In genomic region chr17:35766903-35767510, GRCh38 we compare ENCODE assay signal across 8 cellular contexts. TPM values are rescaled to one million over a fixed set of nuclear protein-coding genes. Genes with fewer than 3 reads are reported as not detected.
DNase-seq lines count a peak whose midpoint lies in the region; ATAC-seq, FAIRE-seq and TF ChIP-seq lines count a peak whose summit lies in the region.

No MANE protein-coding gene starts in this region.

- FAIRE-seq in H1 (lab: Jason Lieb, UNC), result no peak

- H4K8ac ChIP-seq in H1 (ENCODE audit: extremely low read depth, insufficient read depth, low read length) (peak overlapping the region; percentile 53; the same call in 1 of the 2 replicates), trophoblast cell (ENCODE audit: low read depth, low read length) (no peak overlapping the region)

- WGBS in H1 (ENCODE audit: extremely low coverage in 1 of 2, insufficient coverage in 1 of 2, insufficient read length in 1 of 2, insufficient replicate concordance in 2 of 2, low coverage in 1 of 2, low lambda C conversion rate in 2 of 2, missing lambda C conversion rate in 1 of 2), 2 experiments, result 84% methylated on average over 7 of the region's 7 CpGs; no CpG with 5 or more reads in 1 of the 2 experiments
- WGBS in trophoblast cell (ENCODE audit: extremely low coverage, insufficient coverage, insufficient read length), result no CpG with 5 or more reads among the region's 7 CpGs

- H3K27me3 ChIP-seq in PC-9 (ENCODE audit: insufficient read depth, low read depth) (peaks cover 37% of the 10 kb centered on the region), H1 (replicated peaks in 1 of 4; ENCODE audit: control insufficient read depth in 3 of 4, extremely low read depth in 1 of 4, insufficient read depth in 3 of 4, low read length in 3 of 4) (peaks cover 0 to 3% (median 1%) of the 10 kb centered on the region in 4 experiments; a peak in 3 of 7 replicates), trophoblast cell (ENCODE audit: insufficient read depth, low read length) (no peaks in the 10 kb centered on the region)

- H3K4me2 ChIP-seq in PC-9 (no peak overlapping the region), H1 (ENCODE audit: insufficient read depth in 1 of 2, low read depth in 2 of 2, low read length in 2 of 2) (no peak overlapping the region), trophoblast cell (ENCODE audit: low read length) (no peak overlapping the region)

- no peak overlapping the region for H4K5ac ChIP-seq in H1 (ENCODE audit: insufficient read length, low read depth, low read length)

- no peak for DNase-seq in AG09309 (ENCODE audit: low read depth)
- DNase-seq in GM12864 (ENCODE audit: low read depth), result no peak
- peak in 1 of 2 experiments; percentile 44 for DNase-seq in PC-9
- no peak for DNase-seq in H1 (ENCODE audit: low read depth in 1 of 2, low spot score in 2 of 2)
- peak in 1 of 2 donors; percentile 51 for DNase-seq in trophoblast cell
- no peak for DNase-seq in middle frontal gyrus (ENCODE audit: extremely low spot score, low spot score)

- no peak overlapping the region for H4K91ac ChIP-seq in H1 (replicated peaks; ENCODE audit: insufficient read length, low read length)
- H4K91ac ChIP-seq in trophoblast cell (ENCODE audit: low read depth, low read length), result peak overlapping the region; percentile 4

- H3K4me3 ChIP-seq in AG09309 (ENCODE audit: control insufficient read depth, low read depth, low read length) (no peak overlapping the region), GM12864 (ENCODE audit: low read depth, low read length) (no peak overlapping the region), PC-9 (no peak overlapping the region), H1 (ENCODE audit: extremely low read depth in 1 of 4, insufficient read depth in 2 of 4, low read depth in 3 of 4, low read length in 4 of 4) (no peak overlapping the region), trophoblast cell (ENCODE audit: low read depth, low read length) (no peak overlapping the region)

- no peaks in the 10 kb centered on the region for H3K9me3 ChIP-seq in PC-9 (ENCODE audit: insufficient read depth, low read depth)
- H3K9me3 ChIP-seq in H1 (ENCODE audit: insufficient read depth in 2 of 2, low read depth in 1 of 2, low read length in 1 of 2), result no peaks in the 10 kb centered on the region; a peak in 1 of 4 replicates
- no peaks in the 10 kb centered on the region for H3K9me3 ChIP-seq in trophoblast cell (ENCODE audit: insufficient read depth, low read depth, low read length)

- H3K4ac ChIP-seq in H1 (replicated peaks; ENCODE audit: insufficient read length, low read depth, low read length) (no peak overlapping the region), trophoblast cell (ENCODE audit: low read depth, low read length) (no peak overlapping the region)

- peak; percentile 70 for TF ChIP-seq CTCF in AG09309 (IDR thresholded peaks at IDR 0.05; ENCODE audit: control insufficient read depth, insufficient read depth, low read depth, low read length, missing control alignments)
- TF ChIP-seq CTCF in GM12864 (IDR thresholded peaks at IDR 0.05; ENCODE audit: low read depth, low read length, missing control alignments), result peak; percentile 44
- TF ChIP-seq CTCF in PC-9 (conservative IDR thresholded peaks at IDR 0.05), result peak; percentile 77
- peak in 2 of 3 experiments; percentile 25 to 50; a peak in 3 of 4 replicates for TF ChIP-seq CTCF in H1 (IDR thresholded peaks at IDR 0.05; ENCODE audit: control extremely low read depth in 1 of 3, insufficient read depth in 1 of 3, low read depth in 1 of 3, low read length in 3 of 3)

- H4K20me1 ChIP-seq in PC-9 (ENCODE audit: insufficient read depth) (no peaks in the 10 kb centered on the region), H1 (replicated peaks in 1 of 2; ENCODE audit: control insufficient read depth in 1 of 2, insufficient read depth in 2 of 2, low read length in 2 of 2) (no peaks in the 10 kb centered on the region)

- no peak for ATAC-seq in GM21390 (IDR thresholded peaks at IDR 0.05; ENCODE audit: unreplicated experiment)
- ATAC-seq in GM19324 (IDR thresholded peaks at IDR 0.05; ENCODE audit: low FRiP score, unreplicated experiment), result no peak

- H3K79me2 ChIP-seq in PC-9 (ENCODE audit: low read depth) (no peaks in the 10 kb centered on the region), H1 (ENCODE audit: control insufficient read depth in 1 of 2, insufficient read depth in 2 of 2, low read length in 2 of 2) (no peaks in the 10 kb centered on the region), trophoblast cell (ENCODE audit: control insufficient read depth, insufficient read depth, low read length, poor library complexity) (no peaks in the 10 kb centered on the region)

- no peak overlapping the region for H4K12ac ChIP-seq in trophoblast cell (ENCODE audit: low read depth, low read length)

- H2BK120ac ChIP-seq in H1 (replicated peaks; ENCODE audit: low read depth, low read length), result no peak overlapping the region
- no peak overlapping the region for H2BK120ac ChIP-seq in trophoblast cell (ENCODE audit: insufficient read depth, low read length, poor library complexity)

- peak; percentile 36 to 53; a peak in 3 of 4 replicates for TF ChIP-seq RAD21 in H1 (IDR thresholded peaks at IDR 0.05 in 1 of 2, conservative IDR thresholded peaks at IDR 0.05 in 1 of 2; ENCODE audit: low read depth in 2 of 2, low read length in 2 of 2)

- no peaks in the 10 kb centered on the region for H3F3A ChIP-seq in PC-9 (ENCODE audit: insufficient read depth, low read depth)

- H2BK12ac ChIP-seq in H1 (ENCODE audit: low read depth, low read length) (no peak overlapping the region), trophoblast cell (ENCODE audit: low read length) (no peak overlapping the region)

- H3K79me1 ChIP-seq in H1 (ENCODE audit: low read depth, low read length) (no peaks in the 10 kb centered on the region), trophoblast cell (ENCODE audit: low read length) (peaks cover 2% of the 10 kb centered on the region)

- H3K23me2 ChIP-seq in H1 (ENCODE audit: low read depth, low read length), result no peaks in the 10 kb centered on the region

- H2BK20ac ChIP-seq in H1 (ENCODE audit: low read length), result no peak overlapping the region

- H2BK5ac ChIP-seq in H1 (ENCODE audit: low read depth, low read length), result no peak overlapping the region
- no peak overlapping the region for H2BK5ac ChIP-seq in trophoblast cell (ENCODE audit: low read depth, low read length, poor library complexity)

- no peak for TF ChIP-seq EP300 in H1 (IDR thresholded peaks at IDR 0.05; ENCODE audit: borderline replicate concordance in 1 of 2, low read depth in 2 of 2, low read length in 2 of 2)

- CTCF ChIA-PET in PC-9 (lab: Charles Lee) (interaction anchor here (0.6 to 1.1 kb wide), 3 partner anchors 18 to 75 kb away, joined by 3 to 6 read pairs (median 3); partner anchors contain the start of gene TAF15), H1 (lab: Charles Lee; ENCODE audit: partially characterized antibody) (interaction anchor here (0.6 to 13.0 kb wide), 8 partner anchors 14 to 1730 kb away, joined by 3 to 247 read pairs (median 28); partner anchors contain the start of genes MMP28 and TAF15)

- H3K23ac ChIP-seq in H1 (ENCODE audit: insufficient read length), result no peak overlapping the region
- no peak overlapping the region for H3K23ac ChIP-seq in trophoblast cell (ENCODE audit: low read length)

- H3K4me1 ChIP-seq in PC-9 (replicated peaks; ENCODE audit: insufficient read depth) (no peaks in the 10 kb centered on the region), H1 (replicated peaks in 1 of 4; ENCODE audit: control insufficient read depth in 3 of 4, insufficient read depth in 4 of 4, low read length in 3 of 4) (peaks cover 3 to 15% (median 7%) of the 10 kb centered on the region in 4 experiments; a peak in 6 of 7 replicates), trophoblast cell (ENCODE audit: control insufficient read depth in 1 of 2, insufficient read depth in 2 of 2, low read length in 2 of 2) (peaks cover 15 to 24% of the 10 kb centered on the region in 2 experiments)

- no peaks in the 10 kb centered on the region for H3K9me2 ChIP-seq in PC-9 (ENCODE audit: insufficient read depth)

- H3K9ac ChIP-seq in H1 (replicated peaks in 1 of 4; ENCODE audit: extremely low read depth in 1 of 4, low read depth in 3 of 4, low read length in 3 of 4), result no peak overlapping the region
- no peak overlapping the region for H3K9ac ChIP-seq in trophoblast cell (ENCODE audit: low read length)

- H3K18ac ChIP-seq in H1 (ENCODE audit: extremely low read depth, low read length) (no peak overlapping the region), trophoblast cell (ENCODE audit: low read length) (no peak overlapping the region)

- H3K14ac ChIP-seq in H1 (ENCODE audit: insufficient read length), result no peak overlapping the region
- no peak overlapping the region for H3K14ac ChIP-seq in trophoblast cell (ENCODE audit: low read length)

- no peak overlapping the region for H2BK15ac ChIP-seq in H1 (ENCODE audit: low read length)

- intact Hi-C loops in PC-9 (cut with micrococcal nuclease; ENCODE audit: unreplicated experiment), result loop anchor here (1.0 kb wide), 1 partner anchor 37 kb away; no protein-coding TSS in a partner anchor

- H2AFZ ChIP-seq in PC-9, result no peak overlapping the region
- H2AFZ ChIP-seq in H1 (ENCODE audit: low read length), result no peak overlapping the region
- no peak overlapping the region for H2AFZ ChIP-seq in trophoblast cell (ENCODE audit: insufficient read depth, low read length, poor library complexity)

- no peak overlapping the region for H3K56ac ChIP-seq in H1 (replicated peaks; ENCODE audit: insufficient read length, low read depth, low read length)

- no TSS peak for BruUV-seq in PC-9 (replicated peaks; lab: Mats Ljungman, UMichigan)

- TF ChIP-seq POLR2A in H1 (IDR thresholded peaks at IDR 0.05; ENCODE audit: control extremely low read depth in 1 of 2, low read depth in 2 of 2, low read length in 2 of 2), result no peak

- no peaks in the 10 kb centered on the region for H3K36me3 ChIP-seq in PC-9 (ENCODE audit: low read depth)
- no peaks in the 10 kb centered on the region for H3K36me3 ChIP-seq in H1 (ENCODE audit: control insufficient read depth in 2 of 4, insufficient read depth in 4 of 4, low read length in 3 of 4)
- H3K36me3 ChIP-seq in trophoblast cell (ENCODE audit: control insufficient read depth in 1 of 2, insufficient read depth in 2 of 2, low read length in 2 of 2), result no peaks in the 10 kb centered on the region

- no peak overlapping the region for H3K27ac ChIP-seq in PC-9
- no peak overlapping the region for H3K27ac ChIP-seq in H1 (ENCODE audit: low read depth, low read length)
- H3K27ac ChIP-seq in trophoblast cell (ENCODE audit: low read depth, low read length), result no peak overlapping the region

- POLR2A ChIA-PET in PC-9 (lab: Charles Lee; ENCODE audit: unreplicated experiment) (interaction anchor here (1.3 kb wide), 1 partner anchor 42 kb away, joined by 5 read pairs; the partner anchor contains the start of gene TAF15), H1 (lab: Charles Lee; ENCODE audit: partially characterized antibody) (interaction anchor here (1.0 to 1.3 kb wide), 2 partner anchors 10 to 41 kb away, joined by 3 to 7 read pairs; partner anchors contain the start of gene TAF15)

- H2AK5ac ChIP-seq in H1 (ENCODE audit: low read depth, low read length), result no peak overlapping the region
- H2AK5ac ChIP-seq in trophoblast cell (ENCODE audit: low read length), result no peak overlapping the region

RNA-seq across cellular contexts. Expression of gene C17orf50, which starts 6.3 kb away (rescaled TPM):
- total RNA-seq in PC-9 (2021), result not detected in 2 replicates
- not detected in 2 replicates for total RNA-seq in H1 (2021; fragmentation: NEBNext Ultra II Directional; extraction: Animal tissue kit (Norgen Biotek cat#: 25700))
- 0.08 and 0.12 TPM in 2 replicates for polyA plus RNA-seq in H1 (2011; rRNA removed)
- not detected for polyA plus RNA-seq in H1 (2011; cell fraction: cytosol; rRNA removed)
- polyA plus RNA-seq in H1 (2011; cell fraction: nucleus; rRNA removed), result 0.26 TPM
- polyA plus RNA-seq in H1 (2012, experiment 1 of 2), result not detected in 4 replicates
- polyA plus RNA-seq in H1 (2012, experiment 2 of 2), result not detected
- 0.06 TPM for polyA plus RNA-seq in H1 (2013, experiment 1 of 2)
- polyA plus RNA-seq in H1 (2013, experiment 2 of 2), result 0.06 TPM
- polyA minus RNA-seq in H1 (2011; rRNA and poly(A)+ RNA removed), result not detected in 2 replicates
- polyA minus RNA-seq in H1 (2011; cell fraction: cytosol; rRNA and poly(A)+ RNA removed), result not detected
- polyA minus RNA-seq in H1 (2011; cell fraction: nucleus; rRNA and poly(A)+ RNA removed), result 0.70 TPM
- polyA plus RNA-seq in trophoblast cell (2013), result 0.05 TPM in 1 of 2 replicates, not detected in the other

RNA-seq across cellular contexts. Expression of gene GAS2L2, which starts 14.0 kb away (rescaled TPM):
- total RNA-seq in PC-9 (2021), result not detected in 2 replicates
- 0.13 TPM in 1 of 2 replicates, not detected in the other for total RNA-seq in H1 (2021; fragmentation: NEBNext Ultra II Directional; extraction: Animal tissue kit (Norgen Biotek cat#: 25700))
- polyA plus RNA-seq in H1 (2011; rRNA removed), result 0.09 TPM in 2 replicates
- polyA plus RNA-seq in H1 (2011; cell fraction: cytosol; rRNA removed), result 0.12 TPM
- polyA plus RNA-seq in H1 (2011; cell fraction: nucleus; rRNA removed), result 0.20 TPM
- polyA plus RNA-seq in H1 (2012, experiment 1 of 2), result 0.15 to 0.18 TPM (median 0.17 TPM) in 3 of 4 replicates, not detected in the other
- not detected for polyA plus RNA-seq in H1 (2012, experiment 2 of 2)
- polyA plus RNA-seq in H1 (2013, experiment 1 of 2), result 0.06 TPM
- polyA plus RNA-seq in H1 (2013, experiment 2 of 2), result not detected
- 0.06 TPM in 1 of 2 replicates, not detected in the other for polyA minus RNA-seq in H1 (2011; rRNA and poly(A)+ RNA removed)
- polyA minus RNA-seq in H1 (2011; cell fraction: cytosol; rRNA and poly(A)+ RNA removed), result not detected
- polyA minus RNA-seq in H1 (2011; cell fraction: nucleus; rRNA and poly(A)+ RNA removed), result 0.30 TPM
- polyA plus RNA-seq in trophoblast cell (2013), result 0.01 TPM in 1 of 2 replicates, not detected in the other

RNA-seq across cellular contexts. Expression of gene MMP28, which starts 28.4 kb away (rescaled TPM):
- 2.8 and 6.4 TPM in 2 replicates for total RNA-seq in PC-9 (2021)
- total RNA-seq in H1 (2021; fragmentation: NEBNext Ultra II Directional; extraction: Animal tissue kit (Norgen Biotek cat#: 25700)), result not detected in 2 replicates
- 0.06 TPM in 1 of 2 replicates, not detected in the other for polyA plus RNA-seq in H1 (2011; rRNA removed)
- polyA plus RNA-seq in H1 (2011; cell fraction: cytosol; rRNA removed), result not detected
- not detected for polyA plus RNA-seq in H1 (2011; cell fraction: nucleus; rRNA removed)
- polyA plus RNA-seq in H1 (2012, experiment 1 of 2), result not detected in 4 replicates
- not detected for polyA plus RNA-seq in H1 (2012, experiment 2 of 2)
- 0.08 TPM for polyA plus RNA-seq in H1 (2013, experiment 1 of 2)
- polyA plus RNA-seq in H1 (2013, experiment 2 of 2), result not detected
- polyA minus RNA-seq in H1 (2011; rRNA and poly(A)+ RNA removed), result not detected in 2 replicates
- not detected for polyA minus RNA-seq in H1 (2011; cell fraction: cytosol; rRNA and poly(A)+ RNA removed)
- 1.4 TPM for polyA minus RNA-seq in H1 (2011; cell fraction: nucleus; rRNA and poly(A)+ RNA removed)
- polyA plus RNA-seq in trophoblast cell (2013), result 10.9 and 11.5 TPM in 2 replicates

RNA-seq across cellular contexts. Expression of gene RASL10B, which starts 35.6 kb away (rescaled TPM):
- total RNA-seq in PC-9 (2021), result 0.11 and 0.20 TPM in 2 replicates
- total RNA-seq in H1 (2021; fragmentation: NEBNext Ultra II Directional; extraction: Animal tissue kit (Norgen Biotek cat#: 25700)), result 21.6 and 22.8 TPM in 2 replicates
- 17.5 and 21.8 TPM in 2 replicates for polyA plus RNA-seq in H1 (2011; rRNA removed)
- 14.8 TPM for polyA plus RNA-seq in H1 (2011; cell fraction: cytosol; rRNA removed)
- polyA plus RNA-seq in H1 (2011; cell fraction: nucleus; rRNA removed), result 17.0 TPM
- 13.2 to 21.4 TPM (median 17.0 TPM) in 4 replicates for polyA plus RNA-seq in H1 (2012, experiment 1 of 2)
- 18.3 TPM for polyA plus RNA-seq in H1 (2012, experiment 2 of 2)
- 10.4 TPM for polyA plus RNA-seq in H1 (2013, experiment 1 of 2)
- 9.6 TPM for polyA plus RNA-seq in H1 (2013, experiment 2 of 2)
- 16.7 and 18.6 TPM in 2 replicates for polyA minus RNA-seq in H1 (2011; rRNA and poly(A)+ RNA removed)
- polyA minus RNA-seq in H1 (2011; cell fraction: cytosol; rRNA and poly(A)+ RNA removed), result 18.7 TPM
- polyA minus RNA-seq in H1 (2011; cell fraction: nucleus; rRNA and poly(A)+ RNA removed), result 20.7 TPM
- 5.6 and 5.9 TPM in 2 replicates for polyA plus RNA-seq in trophoblast cell (2013)

RNA-seq across cellular contexts. Expression of gene TAF15, which starts 42.3 kb away (rescaled TPM):
- total RNA-seq in PC-9 (2021), result 187 and 202 TPM in 2 replicates
- 323 and 338 TPM in 2 replicates for total RNA-seq in H1 (2021; fragmentation: NEBNext Ultra II Directional; extraction: Animal tissue kit (Norgen Biotek cat#: 25700))
- polyA plus RNA-seq in H1 (2011; rRNA removed), result 62.8 and 80.1 TPM in 2 replicates
- polyA plus RNA-seq in H1 (2011; cell fraction: cytosol; rRNA removed), result 100.0 TPM
- polyA plus RNA-seq in H1 (2011; cell fraction: nucleus; rRNA removed), result 115 TPM
- 333 to 440 TPM (median 380 TPM) in 4 replicates for polyA plus RNA-seq in H1 (2012, experiment 1 of 2)
- 59.6 TPM for polyA plus RNA-seq in H1 (2012, experiment 2 of 2)
- polyA plus RNA-seq in H1 (2013, experiment 1 of 2), result 172 TPM
- polyA plus RNA-seq in H1 (2013, experiment 2 of 2), result 171 TPM
- polyA minus RNA-seq in H1 (2011; rRNA and poly(A)+ RNA removed), result 88.8 and 170 TPM in 2 replicates
- polyA minus RNA-seq in H1 (2011; cell fraction: cytosol; rRNA and poly(A)+ RNA removed), result 94.0 TPM
- 167 TPM for polyA minus RNA-seq in H1 (2011; cell fraction: nucleus; rRNA and poly(A)+ RNA removed)
- polyA plus RNA-seq in trophoblast cell (2013), result 113 and 125 TPM in 2 replicates
